Comparison of ENCODE assay signal across 23 cellular contexts in genomic region chr20:49138431-49138830, GRCh38.
"Had no signal": no experiment of that assay in that cellular context is flagged by ENCODE, and none has a peak within 500 bp of the region (broad histone marks: within the 10 kb centered on the region; RNA-seq: fewer than 3 reads in every experiment).

No MANE protein-coding gene starts in this region.

- H3K4me3 ChIP-seq: esophagus muscularis mucosa, gastrocnemius medialis, heart right ventricle, mucosa of descending colon, sigmoid colon, skin epidermis, stomach, thoracic aorta, transverse colon had no signal

- H3K9me3 ChIP-seq: esophagus muscularis mucosa, gastrocnemius medialis, heart right ventricle, mucosa of descending colon, sigmoid colon, stomach, thoracic aorta, transverse colon had no signal

- H3K27me3 Mint-ChIP-seq: dendritic cell treated with granulocyte-macrophage colony-stimulating factor and Interleukin-4, amounts not matched to agents 40 ng/mL and 50 ng/mL, for 4 days; effector memory CD8-positive, alpha-beta T cell had no signal

- H3K9me3 Mint-ChIP-seq: dendritic cell treated with granulocyte-macrophage colony-stimulating factor and Interleukin-4, amounts not matched to agents 40 ng/mL and 50 ng/mL, for 4 days; effector memory CD8-positive, alpha-beta T cell; natural killer cell; neural crest cell had no signal

- ATAC-seq: effector memory CD8-positive, alpha-beta T cell; gastrocnemius medialis; heart right ventricle; left lobe of liver; mucosa of descending colon; natural killer cell had no signal

- DNase-seq: effector memory CD8-positive, alpha-beta T cell; gastrocnemius medialis; heart right ventricle; hypothalamus; kidney glomerular epithelial cell; mammary epithelial cell; mucosa of descending colon; natural killer cell; posterior cingulate gyrus; sigmoid colon; stimulated activated CD4-positive, alpha-beta T cell treated with anti-CD3 and anti-CD28 coated beads, Interleukin-2, amount 100 ng/mL, for 24 hours; stimulated activated CD4-positive, alpha-beta T cell treated with anti-CD3 and anti-CD28 coated beads, Interleukin-4, amount 100 ng/mL, for 4 hours; stimulated activated naive CD4-positive, alpha-beta T cell; stomach; substantia nigra; transverse colon had no signal

- H3K27ac ChIP-seq: epithelial cell of prostate, esophagus muscularis mucosa, gastrocnemius medialis, heart right ventricle, sigmoid colon, skin epidermis, stomach, thoracic aorta, transverse colon had no signal

- H3K4me1 Mint-ChIP-seq: neural crest cell had no signal

- H3K4me3 Mint-ChIP-seq: dendritic cell treated with granulocyte-macrophage colony-stimulating factor and Interleukin-4, amounts not matched to agents 40 ng/mL and 50 ng/mL, for 4 days; effector memory CD8-positive, alpha-beta T cell; natural killer cell; neural crest cell had no signal

- H3K27me3 ChIP-seq: esophagus muscularis mucosa, gastrocnemius medialis, heart right ventricle, sigmoid colon, stomach, transverse colon had no signal

- H3K27ac Mint-ChIP-seq: dendritic cell treated with granulocyte-macrophage colony-stimulating factor and Interleukin-4, amounts not matched to agents 40 ng/mL and 50 ng/mL, for 4 days had no signal
